In the genomic region with DNA sequence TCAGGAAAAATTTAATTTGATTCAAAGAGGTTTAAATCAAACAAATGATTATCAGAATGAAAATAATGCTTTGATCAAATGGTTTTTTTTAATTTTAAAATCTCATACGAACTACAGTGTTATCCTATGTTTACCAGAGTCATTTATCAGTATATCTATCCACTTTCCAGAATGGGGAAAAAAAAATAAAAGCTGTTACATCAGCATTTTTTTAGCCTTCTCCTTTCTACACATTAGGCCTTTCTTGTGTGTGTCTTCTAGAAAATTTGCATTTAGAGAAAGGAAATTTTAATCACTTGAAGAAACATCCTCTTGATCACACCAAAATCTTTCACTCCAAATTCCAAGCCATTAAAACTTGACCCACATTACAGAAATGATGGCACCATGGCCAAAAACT, we compare ENCODE assay signal across 27 cellular contexts.
"Had no signal": no experiment of that assay in that cellular context is flagged by ENCODE, and none has a peak within 500 bp of the region (broad histone marks: within the 10 kb centered on the region; RNA-seq: fewer than 3 reads in every experiment).

No MANE protein-coding gene starts in this region.

- ATAC-seq: naive thymus-derived CD8-positive, alpha-beta T cell; natural killer cell treated with Interleukin-12 subunit alpha and Interleukin-12 subunit beta and Interleukin-15 and Interleukin-18, amount 100 ng/mL, for 72 hours; pancreas; psoas muscle; right cardiac atrium; sciatic nerve; stimulated activated naive B cell treated with anti-CD40 and anti-IgM and Interleukin-4, amounts not matched to agents 10 μg/mL and 1 μg/mL and 100 μg/mL, for 72 hours had no signal

- H3K4me1 ChIP-seq: pancreas, psoas muscle, stomach, thyroid gland, tibial nerve, vagina had no signal

- H3K9me3 ChIP-seq: neutrophil, pancreas, psoas muscle, thoracic aorta, thyroid gland, tibial nerve, upper lobe of left lung, vagina had no signal

- H3K27ac ChIP-seq: neutrophil, pancreas, psoas muscle, skin epidermis, spleen, stomach, thoracic aorta, thyroid gland, tibial nerve, upper lobe of left lung, vagina had no signal

- DNase-seq: naive thymus-derived CD8-positive, alpha-beta T cell; nephron progenitor cell; nucleus accumbens; pancreas; psoas muscle; right cardiac atrium; spleen; stimulated activated CD4-positive, alpha-beta T cell treated with anti-CD3 and anti-CD28 coated beads, Interleukin-12 subunit alpha, Interleukin-12 subunit beta, amount 100 ng/mL, for 4 hours; stimulated activated CD4-positive, alpha-beta T cell treated with anti-CD3 and anti-CD28 coated beads, Interleukin-1b, Interleukin-23, amount 100 ng/mL, for 48 hours; stimulated activated CD4-positive, alpha-beta T cell treated with anti-CD3 and anti-CD28 coated beads, Interleukin-4, amount 100 ng/mL, for 1 hour; stimulated activated CD4-positive, alpha-beta T cell treated with anti-CD3 and anti-CD28 coated beads, Interleukin-4, amount 100 ng/mL, for 4 hours; stimulated activated CD8-positive, alpha-beta memory T cell treated with anti-CD3 and anti-CD28 coated beads, Interleukin-4, amount 100 ng/mL, for 48 hours; stimulated activated naive B cell treated with anti-CD40 and anti-IgM and Interleukin-4, amounts not matched to agents 10 μg/mL and 1 μg/mL and 100 μg/mL, for 72 hours; stimulated activated naive CD4-positive, alpha-beta T cell treated with Interleukin-2 at 50 U/mL for 16 hours; stomach; thyroid gland; trophoblast cell; upper lobe of left lung had no signal

- H3K27me3 ChIP-seq: neutrophil, pancreas, spleen, stomach, thyroid gland, tibial nerve, upper lobe of left lung, vagina had no signal

- H3K4me3 ChIP-seq: pancreas, psoas muscle, skin epidermis, smooth muscle cell, spleen, stomach, thoracic aorta, thyroid gland, tibial nerve, upper lobe of left lung, vagina had no signal

- FAIRE-seq: pancreas, urothelium cell line had no signal

- H3K36me3 ChIP-seq: neutrophil, pancreas, spleen, stomach, thoracic aorta, thyroid gland, tibial nerve, upper lobe of left lung, vagina had no signal

- H3K4me2 ChIP-seq: smooth muscle cell had no signal
